In genomic region chr10:133062635-133063034, GRCh38 we compare ENCODE assay signal across 2 cellular contexts.
TF ChIP-seq lines count a peak whose summit lies in the region.

No MANE protein-coding gene starts in this region.

TF ChIP-seq in HepG2, 621 proteins besides CTCF, POLR2A, EP300 and RAD21:
- TF ChIP-seq USF2 (IDR thresholded peaks at IDR 0.05; ENCODE audit: low read depth, low read length) (no peak), USF2 (CRISPR knock-in tag; IDR thresholded peaks at IDR 0.05; ENCODE audit: borderline replicate concordance) (no peak), ZNF841 (CRISPR knock-in tag; IDR thresholded peaks at IDR 0.05; ENCODE audit: borderline replicate concordance) (no peak), ZNF839 (CRISPR knock-in tag; IDR thresholded peaks at IDR 0.05; ENCODE audit: borderline replicate concordance) (no peak), YEATS2 (CRISPR knock-in tag; IDR thresholded peaks at IDR 0.05; ENCODE audit: borderline replicate concordance) (no peak), PRDM15 (CRISPR knock-in tag; IDR thresholded peaks at IDR 0.05) (no peak), SOX6 (IDR thresholded peaks at IDR 0.05) (no peak), SOX6 (CRISPR knock-in tag; IDR thresholded peaks at IDR 0.05) (no peak), ZFP36L1 (CRISPR knock-in tag; IDR thresholded peaks at IDR 0.05) (no peak), IKZF5 (CRISPR knock-in tag; IDR thresholded peaks at IDR 0.05) (no peak), SPEN (CRISPR knock-in tag; IDR thresholded peaks at IDR 0.05; ENCODE audit: low read depth) (no peak), MAFK (conservative IDR thresholded peaks at IDR 0.05 in 1 of 2, IDR thresholded peaks at IDR 0.05 in 1 of 2; ENCODE audit: low read length in 2 of 2) (no peak), MBNL3 (CRISPR knock-in tag; conservative IDR thresholded peaks at IDR 0.05) (no peak), MAFF (IDR thresholded peaks at IDR 0.05; ENCODE audit: low read depth, low read length) (no peak), GABPB1 (CRISPR knock-in tag; IDR thresholded peaks at IDR 0.05) (no peak), ATF3 (CRISPR knock-in tag; IDR thresholded peaks at IDR 0.05) (no peak), LBX2 (CRISPR knock-in tag; IDR thresholded peaks at IDR 0.05; ENCODE audit: borderline replicate concordance) (no peak), NFKBIZ (CRISPR knock-in tag; IDR thresholded peaks at IDR 0.05) (no peak)

TF ChIP-seq in H1, 55 proteins besides CTCF, POLR2A, EP300 and RAD21:
- TF ChIP-seq TAF7 (optimal IDR thresholded peaks at IDR 0.05; ENCODE audit: borderline replicate concordance, low read depth, low read length) (no peak), BACH1 (IDR thresholded peaks at IDR 0.05; ENCODE audit: low read length) (no peak), SUZ12 (IDR thresholded peaks at IDR 0.05; ENCODE audit: low read length) (no peak), TCF12 (IDR thresholded peaks at IDR 0.05; ENCODE audit: low read depth, low read length) (no peak), ASH2L (IDR thresholded peaks at IDR 0.05; ENCODE audit: low read length) (no peak)
